31 cellular contexts compared by ENCODE assay signal in the genomic region with DNA sequence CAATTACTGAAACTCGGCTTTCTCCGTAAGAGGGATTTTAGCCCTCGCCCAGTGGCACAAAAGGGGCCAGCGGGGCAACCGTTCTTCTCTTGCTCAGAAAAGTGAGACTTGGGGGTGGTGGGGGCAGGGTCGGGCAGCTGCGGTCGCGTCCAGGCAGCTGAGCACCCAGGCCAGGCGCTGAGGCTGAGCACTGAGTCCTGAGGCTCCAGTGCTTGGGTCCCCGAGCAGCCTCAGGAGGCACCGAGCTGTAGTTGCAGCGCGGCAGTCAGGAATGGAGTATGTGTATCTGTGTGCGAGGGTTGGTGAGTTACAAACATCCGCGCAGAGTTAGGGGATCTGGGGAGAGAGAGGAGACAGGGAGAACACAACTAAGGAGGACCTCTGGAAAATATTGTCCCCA. TPM values are rescaled to one million over a fixed set of nuclear protein-coding genes. Genes with fewer than 3 reads are reported as not detected.
DNase-seq lines count a peak whose midpoint lies in the region; ATAC-seq and TF ChIP-seq lines count a peak whose summit lies in the region.
"Had no signal": no experiment of that assay in that cellular context is flagged by ENCODE, and none has a peak within 500 bp of the region (broad histone marks: within the 10 kb centered on the region; RNA-seq: fewer than 3 reads in every experiment).

No MANE protein-coding gene starts in this region.

- no peaks in the 10 kb centered on the region for H3K27me3 ChIP-seq in GM23248 (replicated peaks; ENCODE audit: insufficient read depth)
- H3K27me3 ChIP-seq in adrenal gland = no peaks in the 10 kb centered on the region
- no peaks in the 10 kb centered on the region for H3K27me3 ChIP-seq in skeletal muscle satellite cell (ENCODE audit: control insufficient read depth, insufficient read depth, low read length)

- H3K36me3 ChIP-seq in GM23248 (ENCODE audit: low read depth) (no peaks in the 10 kb centered on the region), adrenal gland (replicated peaks in 1 of 2) (no peaks in the 10 kb centered on the region), skeletal muscle satellite cell (ENCODE audit: insufficient read depth, low read length) (peaks cover 10% of the 10 kb centered on the region)
- H3K36me3 ChIP-seq: heart left ventricle had no signal

- H3K4me1 ChIP-seq in GM23248 (ENCODE audit: insufficient read depth) = peaks cover 75% of the 10 kb centered on the region
- H3K4me1 ChIP-seq in adrenal gland (replicated peaks in 1 of 2) = peaks cover 17 to 23% of the 10 kb centered on the region in 2 donors
- H3K4me1 ChIP-seq in skeletal muscle satellite cell (ENCODE audit: control insufficient read depth, insufficient read depth, low read length) = peaks cover 94% of the 10 kb centered on the region

- H3F3A ChIP-seq in GM23248 (ENCODE audit: insufficient read depth) = peaks cover 28% of the 10 kb centered on the region; the same call in 1 of the 2 replicates

- H3K9ac ChIP-seq in GM23248 = peak overlapping the region; percentile 97
- H3K9ac ChIP-seq in skeletal muscle satellite cell (ENCODE audit: low read depth, low read length) = peak overlapping the region; percentile 96

- no peaks in the 10 kb centered on the region for H4K20me1 ChIP-seq in GM23248 (ENCODE audit: insufficient read depth)

- in situ Hi-C loops in GM23248 (cut with MboI) = loop anchor here (10.0 kb wide), 1 partner anchor 171 kb away; no protein-coding TSS in a partner anchor

- H3K79me2 ChIP-seq in GM23248 (ENCODE audit: insufficient read depth) = peaks cover 100% of the 10 kb centered on the region

- TF ChIP-seq CTCF in adrenal gland (IDR thresholded peaks at IDR 0.05) = no peak

- H3K4me3 ChIP-seq in GM23248 (peak overlapping the region; percentile 77), adrenal gland (peak overlapping the region in 1 of 4 donors; percentile 21), skeletal muscle satellite cell (ENCODE audit: low read length) (peak overlapping the region; percentile 58)
- H3K4me3 ChIP-seq: GM12878, heart left ventricle, lung had no signal

- intact Hi-C loops in adrenal gland (cut with DNase I) = no loop called here

- H2AFZ ChIP-seq in GM23248 = peak overlapping the region; percentile 47

- H3K4me2 ChIP-seq in GM23248 (ENCODE audit: unreplicated experiment) = peak overlapping the region; percentile 94
- peak overlapping the region; percentile 94 for H3K4me2 ChIP-seq in skeletal muscle satellite cell (ENCODE audit: low read length)

- no peak for TF ChIP-seq POLR2A in adrenal gland (IDR thresholded peaks at IDR 0.05)

- ATAC-seq in HG02588 (IDR thresholded peaks at IDR 0.05; ENCODE audit: unreplicated experiment) (no peak), HG02870 (IDR thresholded peaks at IDR 0.05; ENCODE audit: unreplicated experiment) (no peak), GM21515 (IDR thresholded peaks at IDR 0.05; ENCODE audit: unreplicated experiment) (no peak)
- ATAC-seq: GM12878, heart left ventricle, natural killer cell had no signal

- 2% methylated on average over 17 of the region's 17 CpGs for whole genome bisulfite sequencing in GM23248 (ENCODE audit: low coverage in 1 of 2, low lambda C conversion rate in 2 of 2, missing lambda C conversion rate in 2 of 2), 2 experiments
- 54 to 59% (median 56%) methylated on average over 16 to 17 of the region's 17 CpGs for WGBS in adrenal gland, 4 donors

- peak overlapping the region; percentile 99 for H3K27ac ChIP-seq in GM23248
- peak overlapping the region in 3 of 5 donors; percentile 25 to 95 (median 81) for H3K27ac ChIP-seq in adrenal gland
- H3K27ac ChIP-seq: heart left ventricle had no signal

- no peaks in the 10 kb centered on the region for H3K9me2 ChIP-seq in GM23248 (ENCODE audit: insufficient read depth)

- H3K9me3 ChIP-seq in GM23248 (ENCODE audit: low read depth) (no peaks in the 10 kb centered on the region), adrenal gland (replicated peaks in 1 of 3) (no peaks in the 10 kb centered on the region), skeletal muscle satellite cell (replicated peaks; ENCODE audit: low read length) (no peaks in the 10 kb centered on the region)
- H3K9me3 ChIP-seq: heart left ventricle had no signal

- peak; percentile 75 for DNase-seq in GM23248
- DNase-seq in adrenal gland = peak in 1 of 7 donors; percentile 62
- DNase-seq in left kidney (ENCODE audit: low read depth, low spot score) = peak; percentile 73
- no peak for DNase-seq in NCI-H128 (lab: John Stamatoyannopoulos, UW; ENCODE audit: unreplicated experiment)
- DNase-seq: activated naive CD4-positive, alpha-beta T cell; anterior cingulate cortex; CD4-positive, CD25-positive, alpha-beta regulatory T cell; cerebellar nuclear complex; DMS 273 treated with DMSO at 0.1 percent for 48 hours; effector CD8-positive, alpha-beta T cell; GF-D8; heart left ventricle; immature natural killer cell; natural killer cell; NCI-H146; NCI-H2171; NCI-H69; SIG-M5; stimulated activated CD4-positive, alpha-beta T cell treated with anti-CD3 and anti-CD28 coated beads, Interleukin-12 subunit alpha, Interleukin-12 subunit beta, amount 100 ng/mL, for 4 hours; substantia nigra; T-helper 1 cell had no signal

RNA-seq across cellular contexts. Expression of gene HOXC6, which starts 4.1 kb away (rescaled TPM):
- total RNA-seq in GM23248 (2014; rRNA removed; shearing (Covaris generic)) = 3.6 and 4.9 TPM in 2 replicates
- polyA plus RNA-seq in GM23248 (2016; fragmentation: Nextera tagmentation; extraction: Ambion mirVana) (19.9 and 20.5 TPM in 2 replicates), adrenal gland (10 to 100 TPM; 19.9 to 23.1 (median 21.2) TPM)
- total RNA-seq in adrenal gland = 10 to 100 TPM in 4 of 8 donors, 1 to 10 TPM in 4; 1.5 to 20.3 (median 9.4) TPM
- 2.5 and 4.6 TPM in 2 replicates for total RNA-seq in skeletal muscle satellite cell (2012; rRNA removed)
- total RNA-seq: CD4-positive, CD25-positive, alpha-beta regulatory T cell; natural killer cell; pulmonary artery endothelial cell had no signal
- polyA plus RNA-seq: CD4-positive, CD25-positive, alpha-beta regulatory T cell; immature natural killer cell had no signal

RNA-seq across cellular contexts. Expression of gene HOXC5, which starts 8.7 kb away (rescaled TPM):
- total RNA-seq in GM23248 (2014; rRNA removed; shearing (Covaris generic)) = 1.1 and 1.8 TPM in 2 replicates
- 0.65 and 1.3 TPM in 2 replicates for polyA plus RNA-seq in GM23248 (2016; fragmentation: Nextera tagmentation; extraction: Ambion mirVana)
- total RNA-seq in adrenal gland = 1 to 10 TPM in 3 of 8 donors, under 1 TPM in 5; 0.36 to 1.9 (median 0.91) TPM
- 1 to 10 TPM in 1 of 3 donors, under 1 TPM in 2; 0.48 to 1.3 (median 0.51) TPM for polyA plus RNA-seq in adrenal gland
- total RNA-seq in skeletal muscle satellite cell (2012; rRNA removed) = 1.1 and 1.3 TPM in 2 replicates
- total RNA-seq: CD4-positive, CD25-positive, alpha-beta regulatory T cell; GM12878; heart left ventricle; OCI-LY7; pulmonary artery endothelial cell had no signal
- polyA plus RNA-seq: AG04450; CD4-positive, CD25-positive, alpha-beta regulatory T cell; heart left ventricle; immature natural killer cell had no signal

RNA-seq across cellular contexts. Expression of gene HOXC8, which starts 15.3 kb away (rescaled TPM):
- total RNA-seq in GM23248 (2014; rRNA removed; shearing (Covaris generic)) = 3.8 and 11.3 TPM in 2 replicates
- polyA plus RNA-seq in GM23248 (2016; fragmentation: Nextera tagmentation; extraction: Ambion mirVana) (16.7 and 20.8 TPM in 2 replicates), adrenal gland (1 to 10 TPM; 3.3 to 7.4 (median 3.4) TPM)
- total RNA-seq in adrenal gland = 1 to 10 TPM; 1.8 to 8.3 (median 4.4) TPM
- total RNA-seq in skeletal muscle satellite cell (2012; rRNA removed) = 3.1 and 4.8 TPM in 2 replicates
- total RNA-seq: CD4-positive, CD25-positive, alpha-beta regulatory T cell; fibroblast of lung; GM12878; heart left ventricle; lung; natural killer cell; OCI-LY7; pulmonary artery endothelial cell had no signal
- polyA plus RNA-seq: CD4-positive, CD25-positive, alpha-beta regulatory T cell; GM12878; heart left ventricle; immature natural killer cell had no signal

RNA-seq across cellular contexts. Expression of gene HOXC9, which starts 24.2 kb away (rescaled TPM):
- total RNA-seq in GM23248 (2014; rRNA removed; shearing (Covaris generic)) = 2.5 and 3.7 TPM in 2 replicates
- 5.5 and 6.0 TPM in 2 replicates for polyA plus RNA-seq in GM23248 (2016; fragmentation: Nextera tagmentation; extraction: Ambion mirVana)
- 1 to 10 TPM in 7 of 8 donors, not detected in 1; 1.2 to 5.6 (median 2.7) TPM for total RNA-seq in adrenal gland
- polyA plus RNA-seq in adrenal gland = 10 to 100 TPM in 1 of 3 donors, 1 to 10 TPM in 2; 5.6 to 12.1 (median 7.3) TPM
- 4.1 and 7.6 TPM in 2 replicates for total RNA-seq in skeletal muscle satellite cell (2012; rRNA removed)
- total RNA-seq: CD4-positive, CD25-positive, alpha-beta regulatory T cell; fibroblast of lung; GM12878; heart left ventricle; lung; natural killer cell; pulmonary artery endothelial cell had no signal
- polyA plus RNA-seq: AG04450; CD4-positive, CD25-positive, alpha-beta regulatory T cell; GM12878; heart left ventricle; immature natural killer cell had no signal

RNA-seq across cellular contexts. Expression of gene HOXC4, which starts 29.5 kb away (rescaled TPM):
- 2.2 and 3.4 TPM in 2 replicates for total RNA-seq in GM23248 (2014; rRNA removed; shearing (Covaris generic))
- polyA plus RNA-seq in GM23248 (2016; fragmentation: Nextera tagmentation; extraction: Ambion mirVana) (2.3 and 3.1 TPM in 2 replicates), adrenal gland (1 to 10 TPM; 2.9 to 7.3 (median 3.0) TPM)
- 1 to 10 TPM in 6 of 8 donors, under 1 TPM in 2; 0.78 to 7.4 (median 3.5) TPM for total RNA-seq in adrenal gland
- total RNA-seq in skeletal muscle satellite cell (2012; rRNA removed) = 1.0 and 1.3 TPM in 2 replicates
- total RNA-seq: pulmonary artery endothelial cell had no signal
- polyA plus RNA-seq: AG04450 had no signal
